Comparison of ENCODE assay signal across 2 cellular contexts in genomic region chr7:155789001-155789725, GRCh38.
TF ChIP-seq lines count a peak whose summit lies in the region.

No MANE protein-coding gene starts in this region.

TF ChIP-seq in HCT116, 20 proteins besides CTCF, POLR2A, EP300 and RAD21 (continued from another document):
- TF ChIP-seq ZBTB33 (IDR thresholded peaks at IDR 0.05; ENCODE audit: extremely low read depth, insufficient replicate concordance, low read length) (no peak), FOSL1 (IDR thresholded peaks at IDR 0.05; ENCODE audit: low read depth) (no peak), CBX3 (IDR thresholded peaks at IDR 0.05; ENCODE audit: low read depth) (no peak), YY1 (IDR thresholded peaks at IDR 0.05; ENCODE audit: extremely low read depth, insufficient replicate concordance, low read depth, low read length) (no peak), SP1 (IDR thresholded peaks at IDR 0.05; ENCODE audit: low read depth) (no peak), MAX (IDR thresholded peaks at IDR 0.05) (no peak), EZH2phosphoT487 (IDR thresholded peaks at IDR 0.05; ENCODE audit: borderline replicate concordance) (no peak), ZNF274 (IDR thresholded peaks at IDR 0.05; ENCODE audit: low read depth, low read length) (no peak)

TF ChIP-seq in HEK293T, 16 proteins besides CTCF, POLR2A, EP300 and RAD21 (continued from another document):
- no peak for TF ChIP-seq PKNOX1 (IDR thresholded peaks at IDR 0.05)
- no peak for TF ChIP-seq HDGF (IDR thresholded peaks at IDR 0.05; ENCODE audit: borderline replicate concordance)
